Comparison of ENCODE assay signal across 1 cellular context in the genomic region with DNA sequence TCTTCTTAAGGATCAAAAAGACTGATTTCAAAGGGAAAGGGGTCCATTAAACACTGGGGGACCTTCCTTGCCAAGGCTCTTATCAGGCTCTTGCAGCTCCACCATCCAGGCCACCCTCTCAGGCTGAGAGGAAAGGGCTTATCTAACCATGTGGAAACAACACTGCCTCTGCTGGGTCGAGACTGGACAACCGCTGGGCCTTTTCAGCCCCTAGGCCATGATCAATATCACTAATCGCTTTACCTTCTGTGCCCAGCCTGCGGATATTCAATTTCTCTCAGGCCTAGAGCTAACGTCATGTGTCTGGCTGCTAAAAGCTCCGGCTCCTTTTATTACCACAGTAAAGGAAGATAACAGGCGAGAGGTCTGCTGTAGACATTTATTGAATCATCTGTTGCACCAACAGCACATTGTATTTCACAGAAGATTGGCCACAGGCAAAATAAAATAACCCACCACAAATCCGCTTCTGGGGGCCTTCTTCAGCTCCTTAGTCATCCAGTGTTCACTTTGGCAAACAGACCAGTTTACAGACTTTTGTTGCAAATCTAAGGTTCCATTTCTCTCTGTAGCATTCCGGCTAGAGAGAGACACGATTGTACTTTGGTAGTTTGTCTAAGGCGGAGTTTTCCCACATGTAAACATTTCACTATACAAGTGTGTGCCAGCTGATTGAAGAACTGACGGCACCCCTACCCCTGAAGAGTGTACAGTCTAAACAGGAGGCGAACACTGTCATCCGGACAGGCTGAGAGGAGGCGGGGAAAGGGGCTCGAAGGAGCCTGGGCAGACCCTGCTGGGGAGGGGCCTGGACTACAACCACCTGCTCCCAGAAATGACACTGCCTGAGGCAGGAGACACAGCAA.
TF ChIP-seq lines count a peak whose summit lies in the region.

No MANE protein-coding gene starts in this region.

TF ChIP-seq in endothelial cell of umbilical vein, 7 proteins besides CTCF, POLR2A, EP300 and RAD21 (continued from another document):
- TF ChIP-seq MYC (IDR thresholded peaks at IDR 0.05; ENCODE audit: low read depth, low read length) (no peak), EZH2 (IDR thresholded peaks at IDR 0.05; ENCODE audit: borderline replicate concordance, low read depth, low read length, severe bottlenecking) (no peak), POLR2AphosphoS5 (IDR thresholded peaks at IDR 0.05; ENCODE audit: insufficient read depth, low read depth, low read length) (no peak), GATA2 (IDR thresholded peaks at IDR 0.05; ENCODE audit: insufficient read depth, insufficient read length, low read depth, low read length) (no peak)
- TF ChIP-seq, protein P1, sequence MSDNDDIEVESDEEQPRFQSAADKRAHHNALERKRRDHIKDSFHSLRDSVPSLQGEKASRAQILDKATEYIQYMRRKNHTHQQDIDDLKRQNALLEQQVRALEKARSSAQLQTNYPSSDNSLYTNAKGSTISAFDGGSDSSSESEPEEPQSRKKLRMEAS (IDR thresholded peaks at IDR 0.05; ENCODE audit: insufficient read depth, insufficient read length) = no peak
